In the genomic region with DNA sequence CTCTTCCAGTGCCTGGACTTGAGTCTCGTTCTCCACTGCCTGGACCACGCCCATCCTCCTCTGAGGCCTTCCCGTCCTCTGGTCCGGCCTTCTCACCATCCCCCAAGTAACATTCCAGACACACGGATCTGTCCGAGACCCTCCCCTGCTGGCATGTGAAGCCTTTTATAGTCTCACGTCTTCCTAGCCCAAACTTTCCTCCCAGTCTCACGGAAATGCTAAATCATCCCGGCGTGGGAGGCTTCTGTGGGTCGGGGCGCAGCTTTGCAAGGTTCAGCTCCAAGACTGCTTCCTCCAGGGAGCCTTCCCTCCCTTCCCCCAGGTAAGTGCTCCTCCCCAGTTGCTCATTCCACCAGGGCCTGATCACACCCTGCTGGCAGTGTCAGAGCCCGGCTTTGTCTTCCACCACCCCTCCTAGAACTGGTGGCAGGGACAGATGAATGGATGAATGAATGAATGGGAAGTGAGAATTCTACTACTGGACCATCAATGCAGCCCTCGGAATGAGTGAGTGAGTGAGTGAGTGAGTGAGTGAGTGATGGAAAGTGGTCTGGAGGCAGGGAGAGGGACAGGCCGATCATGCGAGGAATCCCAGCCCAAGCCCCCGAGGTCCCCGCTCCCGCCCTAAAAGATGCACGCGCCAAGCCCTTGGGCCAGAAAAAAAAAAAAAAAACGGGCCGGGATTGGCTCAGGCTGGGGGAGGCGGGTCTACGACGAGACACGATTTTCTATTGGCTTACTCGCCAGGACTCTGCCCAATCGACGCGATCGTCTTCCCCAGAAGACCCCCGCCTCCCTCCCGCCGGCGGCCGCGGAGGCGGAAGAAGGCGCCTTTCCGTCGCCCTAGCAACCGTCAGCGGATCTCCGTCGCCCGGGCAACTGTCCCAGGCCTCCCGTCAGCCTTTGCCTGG, we compare ENCODE assay signal across 8 cellular contexts. TPM values are rescaled to one million over a fixed set of nuclear protein-coding genes. Genes with fewer than 3 reads are reported as not detected.
DNase-seq lines count a peak whose midpoint lies in the region; ATAC-seq, FAIRE-seq and TF ChIP-seq lines count a peak whose summit lies in the region.

No MANE protein-coding gene starts in this region.

- CTCF ChIA-PET in SK-N-SH (lab: Yijun Ruan, JAX): interaction anchor here (1.0 to 1.4 kb wide), 2 partner anchors 23 to 28 kb away, joined by 3 to 6 read pairs; no protein-coding TSS in a partner anchor

- H3K4me1 ChIP-seq in SK-N-SH (ENCODE audit: control insufficient read depth in 1 of 2, insufficient read depth in 2 of 2, low read depth in 1 of 2, low read length in 1 of 2): peaks cover 5 to 9% of the 10 kb centered on the region in 2 experiments; a peak in 3 of 4 replicates

- TF ChIP-seq CTCF in D721Med (IDR thresholded peaks at IDR 0.05; ENCODE audit: insufficient read depth, missing control alignments) (no peak), NB4 (IDR thresholded peaks at IDR 0.05; ENCODE audit: low read depth, low read length) (no peak), SK-N-SH (IDR thresholded peaks at IDR 0.05) (no peak)

- H3K27ac ChIP-seq in SK-N-SH (ENCODE audit: low read depth in 2 of 2, low read length in 1 of 2) (peak overlapping the region; percentile 67 to 71), substantia nigra (ENCODE audit: low read depth, low read length, poor library complexity, severe bottlenecking) (no peak overlapping the region)

- TF ChIP-seq RAD21 in SK-N-SH (IDR thresholded peaks at IDR 0.05; ENCODE audit: low read length): no peak

- no peak overlapping the region for H3K4me3 ChIP-seq in NB4 (ENCODE audit: low read depth, low read length)
- H3K4me3 ChIP-seq in SK-N-SH (ENCODE audit: low read depth in 2 of 2, low read length in 1 of 2): peak overlapping the region; percentile 61 to 70

- DNase-seq in D721Med (ENCODE audit: insufficient read length, low spot score) (peak; percentile 99), H54 (ENCODE audit: insufficient read length, low spot score) (peak; percentile 98), NB4 (ENCODE audit: low read depth) (peak; percentile 85), SK-N-SH (peak; percentile 99), glomerular endothelial cell (ENCODE audit: extremely low read depth, low read depth, low spot score) (peak; percentile 50), non-pigmented ciliary epithelial cell (ENCODE audit: low read depth) (peak; percentile 82), substantia nigra (lab: John Stamatoyannopoulos, UW) (peak; percentile 23 to 96 (median 82))
- peak; percentile 62 to 80 for DNase-seq in activated naive CD4-positive, alpha-beta T cell treated with anti-CD3 and anti-CD28 coated beads, Interleukin-2, amount 50 U/mL, for 72 hours (ENCODE audit: low spot score in 2 of 2)

- H3F3A ChIP-seq in SK-N-SH (replicated peaks; ENCODE audit: insufficient read depth): peaks cover 5% of the 10 kb centered on the region

- H3K79me2 ChIP-seq in SK-N-SH (ENCODE audit: insufficient read depth): no peaks in the 10 kb centered on the region

- H4K20me1 ChIP-seq in SK-N-SH (ENCODE audit: insufficient read depth): no peaks in the 10 kb centered on the region

- peak; percentile 90 to 94 for ATAC-seq in activated naive CD4-positive, alpha-beta T cell treated with anti-CD3 and anti-CD28 coated beads, Interleukin-2, amount 50 U/mL, for 72 hours

- no peak for TF ChIP-seq EP300 in SK-N-SH (IDR thresholded peaks at IDR 0.05; ENCODE audit: borderline replicate concordance in 1 of 2, low read depth in 1 of 2, low read length in 1 of 2)

- H3K9me2 ChIP-seq in SK-N-SH: no peaks in the 10 kb centered on the region

- WGBS in SK-N-SH (ENCODE audit: low lambda C conversion rate): 12% methylated on average over 32 of the region's 48 CpGs

- H3K4me2 ChIP-seq in SK-N-SH: peak overlapping the region; percentile 80

- H3K9me3 Mint-ChIP-seq in activated naive CD4-positive, alpha-beta T cell treated with anti-CD3 and anti-CD28 coated beads, Interleukin-2, amount 50 U/mL, for 72 hours: no peaks in the 10 kb centered on the region

- no peaks in the 10 kb centered on the region for H3K9me3 ChIP-seq in SK-N-SH

- no peak for FAIRE-seq in D721Med (lab: Jason Lieb, UNC)
- no peak for FAIRE-seq in H54 (lab: Jason Lieb, UNC)

- H3K36me3 Mint-ChIP-seq in activated naive CD4-positive, alpha-beta T cell treated with anti-CD3 and anti-CD28 coated beads, Interleukin-2, amount 50 U/mL, for 72 hours: no peaks in the 10 kb centered on the region

- POLR2A ChIA-PET in SK-N-SH (lab: Yijun Ruan, JAX): no interaction called here

- H3K27ac Mint-ChIP-seq in activated naive CD4-positive, alpha-beta T cell treated with anti-CD3 and anti-CD28 coated beads, Interleukin-2, amount 50 U/mL, for 72 hours: peak overlapping the region in 1 of 2 donors; percentile 44

- TF ChIP-seq POLR2A in H54 (IDR thresholded peaks at IDR 0.05; ENCODE audit: low read depth, low read length): no peak
- no peak for TF ChIP-seq POLR2A in NB4 (IDR thresholded peaks at IDR 0.05; ENCODE audit: extremely low read depth, insufficient read length)

- H3K9ac ChIP-seq in SK-N-SH: peak overlapping the region; percentile 62

- H3K27me3 ChIP-seq in SK-N-SH (ENCODE audit: insufficient read depth): no peaks in the 10 kb centered on the region

- no peaks in the 10 kb centered on the region for H3K36me3 ChIP-seq in SK-N-SH (replicated peaks in 1 of 2; ENCODE audit: control insufficient read depth in 1 of 2, insufficient read depth in 2 of 2, low read length in 1 of 2)

- H2AFZ ChIP-seq in SK-N-SH (ENCODE audit: low read depth): peak overlapping the region; percentile 92

TF ChIP-seq in SK-N-SH, 30 proteins besides CTCF, POLR2A, EP300 and RAD21:
- TF ChIP-seq FOSL2 (IDR thresholded peaks at IDR 0.05; ENCODE audit: borderline replicate concordance, low read depth) (no peak), NFIC (IDR thresholded peaks at IDR 0.05; ENCODE audit: borderline replicate concordance) (peak; percentile 36; the same call in 1 of the 2 replicates), POLR2AphosphoS5 (IDR thresholded peaks at IDR 0.05; ENCODE audit: low read depth, low read length) (peak; percentile 23; the same call in 1 of the 2 replicates), GABPA (IDR thresholded peaks at IDR 0.05; ENCODE audit: low read depth) (peak; percentile 59), NRF1 (IDR thresholded peaks at IDR 0.05; ENCODE audit: low read depth, low read length) (no peak; the same call in 1 of the 2 replicates), MEF2A (IDR thresholded peaks at IDR 0.05; ENCODE audit: borderline replicate concordance, low read depth) (no peak), ELF1 (IDR thresholded peaks at IDR 0.05) (peak; percentile 87), RFX5 (IDR thresholded peaks at IDR 0.05; ENCODE audit: low read length) (peak; percentile 80), YY1 (IDR thresholded peaks at IDR 0.05; ENCODE audit: low read depth) (no peak), TCF12 (IDR thresholded peaks at IDR 0.05) (no peak), MAX (IDR thresholded peaks at IDR 0.05; ENCODE audit: low read depth) (peak; percentile 89), CHD2 (IDR thresholded peaks at IDR 0.05; ENCODE audit: low read length, partially characterized antibody) (no peak), JUND (IDR thresholded peaks at IDR 0.05) (no peak), MXI1 (IDR thresholded peaks at IDR 0.05; ENCODE audit: low read depth, low read length) (peak; percentile 99), TAF1 (IDR thresholded peaks at IDR 0.05; ENCODE audit: borderline replicate concordance, low read depth, low read length) (no peak)
- TF ChIP-seq, protein P1, sequence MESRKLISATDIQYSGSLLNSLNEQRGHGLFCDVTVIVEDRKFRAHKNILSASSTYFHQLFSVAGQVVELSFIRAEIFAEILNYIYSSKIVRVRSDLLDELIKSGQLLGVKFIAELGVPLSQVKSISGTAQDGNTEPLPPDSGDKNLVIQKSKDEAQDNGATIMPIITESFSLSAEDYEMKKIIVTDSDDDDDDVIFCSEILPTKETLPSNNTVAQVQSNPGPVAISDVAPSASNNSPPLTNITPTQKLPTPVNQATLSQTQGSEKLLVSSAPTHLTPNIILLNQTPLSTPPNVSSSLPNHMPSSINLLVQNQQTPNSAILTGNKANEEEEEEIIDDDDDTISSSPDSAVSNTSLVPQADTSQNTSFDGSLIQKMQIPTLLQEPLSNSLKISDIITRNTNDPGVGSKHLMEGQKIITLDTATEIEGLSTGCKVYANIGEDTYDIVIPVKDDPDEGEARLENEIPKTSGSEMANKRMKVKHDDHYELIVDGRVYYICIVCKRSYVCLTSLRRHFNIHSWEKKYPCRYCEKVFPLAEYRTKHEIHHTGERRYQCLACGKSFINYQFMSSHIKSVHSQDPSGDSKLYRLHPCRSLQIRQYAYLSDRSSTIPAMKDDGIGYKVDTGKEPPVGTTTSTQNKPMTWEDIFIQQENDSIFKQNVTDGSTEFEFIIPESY (IDR thresholded peaks at IDR 0.05; ENCODE audit: borderline replicate concordance, low read depth): no peak
- TF ChIP-seq, protein P2, sequence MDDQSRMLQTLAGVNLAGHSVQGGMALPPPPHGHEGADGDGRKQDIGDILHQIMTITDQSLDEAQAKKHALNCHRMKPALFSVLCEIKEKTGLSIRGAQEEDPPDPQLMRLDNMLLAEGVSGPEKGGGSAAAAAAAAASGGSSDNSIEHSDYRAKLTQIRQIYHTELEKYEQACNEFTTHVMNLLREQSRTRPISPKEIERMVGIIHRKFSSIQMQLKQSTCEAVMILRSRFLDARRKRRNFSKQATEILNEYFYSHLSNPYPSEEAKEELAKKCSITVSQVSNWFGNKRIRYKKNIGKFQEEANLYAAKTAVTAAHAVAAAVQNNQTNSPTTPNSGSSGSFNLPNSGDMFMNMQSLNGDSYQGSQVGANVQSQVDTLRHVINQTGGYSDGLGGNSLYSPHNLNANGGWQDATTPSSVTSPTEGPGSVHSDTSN (IDR thresholded peaks at IDR 0.05): peak; percentile 54

RNA-seq across cellular contexts. Expression of gene EPHX3, which starts 9.3 kb away (rescaled TPM):
- 0.15 and 0.28 TPM in 2 replicates for polyA plus RNA-seq in SK-N-SH (2012; rRNA removed)
- 0.03 and 0.04 TPM in 2 replicates for polyA plus RNA-seq in SK-N-SH (2012; cell fraction: cytosol; rRNA removed)
- polyA plus RNA-seq in SK-N-SH (2012; cell fraction: nucleus; rRNA removed): 0.65 and 1.2 TPM in 2 replicates
- total RNA-seq in activated naive CD4-positive, alpha-beta T cell treated with anti-CD3 and anti-CD28 coated beads, Interleukin-2, amount 50 U/mL, for 72 hours: under 1 TPM in 1 of 2 donors, not detected in 1; 0.27 TPM
- total RNA-seq in glomerular endothelial cell: not detected in 2 replicates

RNA-seq across cellular contexts. Expression of gene NOTCH3, which starts 22.2 kb away (rescaled TPM):
- 4.5 and 7.0 TPM in 2 replicates for polyA plus RNA-seq in SK-N-SH (2012; rRNA removed)
- polyA plus RNA-seq in SK-N-SH (2012; cell fraction: cytosol; rRNA removed): 2.8 and 5.1 TPM in 2 replicates
- polyA plus RNA-seq in SK-N-SH (2012; cell fraction: nucleus; rRNA removed): 9.9 and 11.8 TPM in 2 replicates
- total RNA-seq in activated naive CD4-positive, alpha-beta T cell treated with anti-CD3 and anti-CD28 coated beads, Interleukin-2, amount 50 U/mL, for 72 hours: under 1 TPM in 1 of 2 donors, not detected in 1; 0.07 TPM
- total RNA-seq in glomerular endothelial cell: 6.2 and 37.5 TPM in 2 replicates
